In genomic region chr17:28599311-28600184, GRCh38 we compare ENCODE assay signal across 8 cellular contexts. TPM values are rescaled to one million over a fixed set of nuclear protein-coding genes. Genes with fewer than 3 reads are reported as not detected.
DNase-seq lines count a peak whose midpoint lies in the region; ATAC-seq, FAIRE-seq and TF ChIP-seq lines count a peak whose summit lies in the region.

No MANE protein-coding gene starts in this region.

- H3K4me3 Mint-ChIP-seq in T-helper 1 cell treated with Interleukin-12 subunit alpha and Interleukin-12 subunit beta and Interleukin-4 antibody, amounts not matched to agents 30 μg/mL and 1 μg/mL, for 36 hours, result peak overlapping the region; percentile 99

- H4K20me1 ChIP-seq in K562 (replicated peaks; ENCODE audit: control insufficient read depth, insufficient read depth, low read length), result no peaks in the 10 kb centered on the region

- no peaks in the 10 kb centered on the region for H3K27me3 ChIP-seq in K562 (ENCODE audit: control insufficient read depth in 2 of 2, insufficient read depth in 2 of 2, low read length in 2 of 2)
- H3K27me3 ChIP-seq in small intestine (ENCODE audit: control insufficient read depth in 2 of 2, insufficient read depth in 2 of 2, low read length in 2 of 2), result no peaks in the 10 kb centered on the region

- peaks cover 18% of the 10 kb centered on the region for H3K4me1 Mint-ChIP-seq in T-helper 1 cell treated with Interleukin-12 subunit alpha and Interleukin-12 subunit beta and Interleukin-4 antibody, amounts not matched to agents 30 μg/mL and 1 μg/mL, for 36 hours (ENCODE audit: low read depth)

- ATAC-seq in HG02623 (IDR thresholded peaks at IDR 0.05; ENCODE audit: unreplicated experiment) (peak; percentile 39), K562 (peak; percentile 77)

- in situ Hi-C loops in K562 (cut with MboI), result no loop called here

- no peaks in the 10 kb centered on the region for H3K9me3 ChIP-seq in K562 (replicated peaks; ENCODE audit: control insufficient read depth, insufficient read depth, low read depth, low read length)
- no peaks in the 10 kb centered on the region for H3K9me3 ChIP-seq in iPS-18c (ENCODE audit: control insufficient read depth, insufficient read depth, low read length)
- no peaks in the 10 kb centered on the region for H3K9me3 ChIP-seq in small intestine (ENCODE audit: control insufficient read depth, low read depth)

- TF ChIP-seq POLR2A in GM12892 (IDR thresholded peaks at IDR 0.05; ENCODE audit: low read depth, low read length), result no peak
- TF ChIP-seq POLR2A in K562 (conservative IDR thresholded peaks at IDR 0.05), result no peak

- POLR2A ChIA-PET in K562 (lab: Yijun Ruan, JAX), result interaction anchor here (0.6 to 15.9 kb wide), 15 partner anchors 11 to 587 kb away, joined by 3 to 274 read pairs (median 4); partner anchors contain the start of genes ALDOC, BLTP2, PIGS and RPL23A

- H3K9ac ChIP-seq in K562 (ENCODE audit: insufficient read depth in 1 of 2, low read depth in 2 of 2, low read length in 2 of 2), result peak overlapping the region; percentile 97 to 98

- peaks cover 8 to 16% of the 10 kb centered on the region in 2 experiments; a peak in 4 of 5 replicates for H3K4me1 ChIP-seq in K562 (replicated peaks in 1 of 2; ENCODE audit: control insufficient read depth in 2 of 2, insufficient read depth in 2 of 2, low read length in 2 of 2)
- peaks cover 0 to 6% of the 10 kb centered on the region in 2 donors for H3K4me1 ChIP-seq in small intestine (ENCODE audit: control insufficient read depth in 2 of 2, insufficient read depth in 1 of 2, low read depth in 1 of 2, low read length in 1 of 2)

- H3K27me3 Mint-ChIP-seq in T-helper 1 cell treated with Interleukin-12 subunit alpha and Interleukin-12 subunit beta and Interleukin-4 antibody, amounts not matched to agents 30 μg/mL and 1 μg/mL, for 36 hours (ENCODE audit: low read depth), result no peaks in the 10 kb centered on the region

- 4% methylated on average over 40 of the region's 40 CpGs for WGBS in K562 (ENCODE audit: insufficient coverage, low coverage, missing lambda C conversion rate)
- WGBS in small intestine, 3 donors, result 9 to 13% (median 10%) methylated on average over 40 of the region's 40 CpGs

- TF ChIP-seq EP300 in K562 (IDR thresholded peaks at IDR 0.05; ENCODE audit: low read length), result no peak

- DNase-seq in GM12892 (ENCODE audit: insufficient read length) (peak; percentile 42), NCI-H1092 (lab: John Stamatoyannopoulos, UW) (peak; percentile 49), K562 (ENCODE audit: extremely low read depth in 1 of 4, low spot score in 3 of 4) (peak; percentile 45 to 87 (median 61)), small intestine (peak; percentile 69), ureter (ENCODE audit: low spot score) (no peak)

- TF ChIP-seq RAD21 in K562 (CRISPR knock-in tag; conservative IDR thresholded peaks at IDR 0.05 in 1 of 2, IDR thresholded peaks at IDR 0.05 in 1 of 2), result no peak; a peak in 1 of 4 replicates

- H3K36me3 ChIP-seq in K562 (ENCODE audit: control insufficient read depth, insufficient read depth, low read length) (peaks cover 28% of the 10 kb centered on the region), small intestine (ENCODE audit: control insufficient read depth in 2 of 2, insufficient read depth in 2 of 2, low read length in 2 of 2) (no peaks in the 10 kb centered on the region)

- intact Hi-C loops in K562 (cut with micrococcal nuclease), result loop anchor here (2.0 to 10.0 kb wide), 4 partner anchors 29 to 328 kb away; partner anchors contain the start of genes DHRS13, NEK8, PIGS and TLCD1

- peak overlapping the region; percentile 98 for H3K27ac Mint-ChIP-seq in T-helper 1 cell treated with Interleukin-12 subunit alpha and Interleukin-12 subunit beta and Interleukin-4 antibody, amounts not matched to agents 30 μg/mL and 1 μg/mL, for 36 hours

- no peak for TF ChIP-seq CTCF in K562 (IDR thresholded peaks at IDR 0.05 in 2 of 3, conservative IDR thresholded peaks at IDR 0.05 in 1 of 3; ENCODE audit: insufficient read depth in 2 of 3, low read depth in 1 of 3, low read length in 3 of 3)

- peak overlapping the region; percentile 88 for H3K27ac ChIP-seq in K562 (ENCODE audit: extremely low read depth, low read depth, low read length)
- H3K27ac ChIP-seq in small intestine (ENCODE audit: low read depth in 1 of 2, low read length in 1 of 2), result peak overlapping the region; percentile 99

- no peaks in the 10 kb centered on the region for H3K9me3 Mint-ChIP-seq in T-helper 1 cell treated with Interleukin-12 subunit alpha and Interleukin-12 subunit beta and Interleukin-4 antibody, amounts not matched to agents 30 μg/mL and 1 μg/mL, for 36 hours

- BruUV-seq in K562 (replicated peaks; lab: Mats Ljungman, UMichigan), result TSS peak; percentile 88

- peaks cover 10% of the 10 kb centered on the region for H3K36me3 Mint-ChIP-seq in T-helper 1 cell treated with Interleukin-12 subunit alpha and Interleukin-12 subunit beta and Interleukin-4 antibody, amounts not matched to agents 30 μg/mL and 1 μg/mL, for 36 hours (ENCODE audit: low read depth)

- H3K9me1 ChIP-seq in K562 (ENCODE audit: control insufficient read depth, insufficient read depth, low read length), result no peaks in the 10 kb centered on the region

- H3K79me2 ChIP-seq in K562 (ENCODE audit: control insufficient read depth, insufficient read depth, low read length), result peaks cover 22% of the 10 kb centered on the region

- CTCF ChIA-PET in K562 (lab: Yijun Ruan, JAX; ENCODE audit: low intra/inter-chr PET ratio), result no interaction called here

- FAIRE-seq in GM12892 (lab: Jason Lieb, UNC) (peak; percentile 56), K562 (lab: Jason Lieb, UNC) (peak; percentile 89), small intestine (lab: Jason Lieb, UNC) (no peak)

- peak overlapping the region; percentile 92 for H2AFZ ChIP-seq in K562 (ENCODE audit: low read depth, low read length)

- H3K4me2 ChIP-seq in K562 (ENCODE audit: insufficient read depth, low read length), result peak overlapping the region; percentile 90

- H3K4me3 ChIP-seq in K562, result peak overlapping the region; percentile 81
- peak overlapping the region; percentile 99 for H3K4me3 ChIP-seq in iPS-18c (ENCODE audit: insufficient read depth, low read depth, low read length)
- peak overlapping the region; percentile 63 to 68 for H3K4me3 ChIP-seq in small intestine (ENCODE audit: low read depth in 1 of 2, low read length in 2 of 2)

RNA-seq across cellular contexts. Expression of gene SPAG5, which starts 0.7 kb away (rescaled TPM):
- polyA plus RNA-seq in GM12892 (2012; ENCODE audit: missing spikeins), result 54.7 TPM
- 517 and 585 TPM in 2 replicates for total RNA-seq in K562 (2011; cell fraction: chromatin; rRNA removed; ENCODE audit: low replicate concordance)
- 336 and 355 TPM in 2 replicates for total RNA-seq in K562 (2011; cell fraction: nucleolus; rRNA removed)
- total RNA-seq in K562 (2011; cell fraction: nucleoplasm; rRNA removed), result 269 and 327 TPM in 2 replicates
- total RNA-seq in K562 (2014; rRNA removed), result 124 and 144 TPM in 2 replicates
- 149 and 151 TPM in 2 replicates for total RNA-seq in K562 (2014; rRNA removed; fragmentation: Illumina TruSeq; extraction: Trizol)
- 151 and 156 TPM in 2 replicates for total RNA-seq in K562 (2015; rRNA removed; fragmentation: Illumina TruSeq; extraction: Trizol)
- total RNA-seq in K562 (2021), result 134 and 143 TPM in 2 replicates
- 192 and 229 TPM in 2 replicates for polyA plus RNA-seq in K562 (2011; rRNA removed)
- 91.5 and 98.4 TPM in 2 replicates for polyA plus RNA-seq in K562 (2011; cell fraction: cytosol; rRNA removed)
- 797 and 863 TPM in 2 replicates for polyA plus RNA-seq in K562 (2011; cell fraction: nucleus; rRNA removed)
- polyA plus RNA-seq in K562 (2012), result 120 and 153 TPM in 2 replicates
- polyA plus RNA-seq in K562 (2014; fragmentation: Illumina TruSeq; extraction: Trizol), result 133 and 140 TPM in 2 replicates
- 100 to 1,000 TPM in 1 of 2 experiments, 10 to 100 TPM in 1; 94.4 to 286 TPM for polyA plus RNA-seq in K562 (2014; fragmentation: Nextera tagmentation; extraction: Ambion mirVana)
- polyA plus RNA-seq in K562 (2014; rRNA removed), result 143 and 157 TPM in 2 replicates
- polyA minus RNA-seq in K562 (2011; rRNA and poly(A)+ RNA removed), result 178 and 188 TPM in 2 replicates
- polyA minus RNA-seq in K562 (2011; cell fraction: cytosol; rRNA and poly(A)+ RNA removed), result 74.0 and 98.5 TPM in 2 replicates
- polyA minus RNA-seq in K562 (2011; cell fraction: nucleus; rRNA and poly(A)+ RNA removed), result 244 and 330 TPM in 2 replicates
- polyA plus RNA-seq in small intestine, result 10 to 100 TPM; 20.3 to 37.3 (median 33.5) TPM
- 8.5 TPM for total RNA-seq in ureter

RNA-seq across cellular contexts. Expression of gene RSKR, which starts 14.4 kb away (rescaled TPM):
- polyA plus RNA-seq in GM12892 (2012; ENCODE audit: missing spikeins), result 15.9 TPM
- total RNA-seq in K562 (2011; cell fraction: chromatin; rRNA removed; ENCODE audit: low replicate concordance), result 428 and 683 TPM in 2 replicates
- 235 and 256 TPM in 2 replicates for total RNA-seq in K562 (2011; cell fraction: nucleolus; rRNA removed)
- 327 and 411 TPM in 2 replicates for total RNA-seq in K562 (2011; cell fraction: nucleoplasm; rRNA removed)
- 10.3 and 12.2 TPM in 2 replicates for total RNA-seq in K562 (2014; rRNA removed)
- total RNA-seq in K562 (2014; rRNA removed; fragmentation: Illumina TruSeq; extraction: Trizol), result 14.3 and 17.2 TPM in 2 replicates
- 13.6 and 16.2 TPM in 2 replicates for total RNA-seq in K562 (2015; rRNA removed; fragmentation: Illumina TruSeq; extraction: Trizol)
- total RNA-seq in K562 (2021), result 25.0 and 25.8 TPM in 2 replicates
- 42.2 and 42.3 TPM in 2 replicates for polyA plus RNA-seq in K562 (2011; rRNA removed)
- polyA plus RNA-seq in K562 (2011; cell fraction: cytosol; rRNA removed), result 22.3 and 26.9 TPM in 2 replicates
- polyA plus RNA-seq in K562 (2011; cell fraction: nucleus; rRNA removed), result 234 and 292 TPM in 2 replicates
- 12.2 and 29.3 TPM in 2 replicates for polyA plus RNA-seq in K562 (2012)
- polyA plus RNA-seq in K562 (2014; fragmentation: Illumina TruSeq; extraction: Trizol), result 19.3 and 21.9 TPM in 2 replicates
- polyA plus RNA-seq in K562 (2014; fragmentation: Nextera tagmentation; extraction: Ambion mirVana), result 1 to 10 TPM; 1.4 to 4.0 TPM
- 26.6 and 26.7 TPM in 2 replicates for polyA plus RNA-seq in K562 (2014; rRNA removed)
- 30.2 and 31.0 TPM in 2 replicates for polyA minus RNA-seq in K562 (2011; rRNA and poly(A)+ RNA removed)
- 9.1 and 14.2 TPM in 2 replicates for polyA minus RNA-seq in K562 (2011; cell fraction: cytosol; rRNA and poly(A)+ RNA removed)
- polyA minus RNA-seq in K562 (2011; cell fraction: nucleus; rRNA and poly(A)+ RNA removed), result 67.0 and 69.4 TPM in 2 replicates
- polyA plus RNA-seq in small intestine, result 1 to 10 TPM in 1 of 3 donors, under 1 TPM in 2; 0.22 to 3.3 (median 0.54) TPM
- 27.5 TPM for total RNA-seq in ureter

RNA-seq across cellular contexts. Expression of gene ALDOC, which starts 22.9 kb away (rescaled TPM):
- 296 TPM for polyA plus RNA-seq in GM12892 (2012; ENCODE audit: missing spikeins)
- total RNA-seq in K562 (2011; cell fraction: chromatin; rRNA removed; ENCODE audit: low replicate concordance), result 193 and 319 TPM in 2 replicates
- 209 and 250 TPM in 2 replicates for total RNA-seq in K562 (2011; cell fraction: nucleolus; rRNA removed)
- 213 and 242 TPM in 2 replicates for total RNA-seq in K562 (2011; cell fraction: nucleoplasm; rRNA removed)
- 93.5 and 102 TPM in 2 replicates for total RNA-seq in K562 (2014; rRNA removed)
- 52.0 and 64.1 TPM in 2 replicates for total RNA-seq in K562 (2014; rRNA removed; fragmentation: Illumina TruSeq; extraction: Trizol)
- 42.8 and 43.2 TPM in 2 replicates for total RNA-seq in K562 (2015; rRNA removed; fragmentation: Illumina TruSeq; extraction: Trizol)
- total RNA-seq in K562 (2021), result 69.8 and 74.2 TPM in 2 replicates
- polyA plus RNA-seq in K562 (2011; rRNA removed), result 263 and 354 TPM in 2 replicates
- polyA plus RNA-seq in K562 (2011; cell fraction: cytosol; rRNA removed), result 404 and 465 TPM in 2 replicates
- polyA plus RNA-seq in K562 (2011; cell fraction: nucleus; rRNA removed), result 420 and 425 TPM in 2 replicates
- polyA plus RNA-seq in K562 (2012), result 119 and 134 TPM in 2 replicates
- 110 and 122 TPM in 2 replicates for polyA plus RNA-seq in K562 (2014; fragmentation: Illumina TruSeq; extraction: Trizol)
- polyA plus RNA-seq in K562 (2014; fragmentation: Nextera tagmentation; extraction: Ambion mirVana), result 100 to 1,000 TPM in 1 of 2 experiments, 10 to 100 TPM in 1; 93.5 to 124 TPM
- polyA plus RNA-seq in K562 (2014; rRNA removed), result 99.2 and 113 TPM in 2 replicates
- polyA minus RNA-seq in K562 (2011; rRNA and poly(A)+ RNA removed), result 264 and 310 TPM in 2 replicates
- 143 and 155 TPM in 2 replicates for polyA minus RNA-seq in K562 (2011; cell fraction: cytosol; rRNA and poly(A)+ RNA removed)
- polyA minus RNA-seq in K562 (2011; cell fraction: nucleus; rRNA and poly(A)+ RNA removed), result 82.8 and 138 TPM in 2 replicates
- 10 to 100 TPM; 27.6 to 85.0 (median 37.8) TPM for polyA plus RNA-seq in small intestine
- 15.7 TPM for total RNA-seq in ureter

RNA-seq across cellular contexts. Expression of gene PIGS, which starts 28.2 kb away (rescaled TPM):
- polyA plus RNA-seq in GM12892 (2012; ENCODE audit: missing spikeins), result 56.2 TPM
- total RNA-seq in K562 (2011; cell fraction: chromatin; rRNA removed; ENCODE audit: low replicate concordance), result 166 and 297 TPM in 2 replicates
- 236 and 239 TPM in 2 replicates for total RNA-seq in K562 (2011; cell fraction: nucleolus; rRNA removed)
- 231 and 242 TPM in 2 replicates for total RNA-seq in K562 (2011; cell fraction: nucleoplasm; rRNA removed)
- total RNA-seq in K562 (2014; rRNA removed) (55.1 and 86.9 TPM in 2 replicates), K562 (2014; rRNA removed; fragmentation: Illumina TruSeq; extraction: Trizol) (52.5 and 57.6 TPM in 2 replicates), K562 (2015; rRNA removed; fragmentation: Illumina TruSeq; extraction: Trizol) (51.5 and 55.3 TPM in 2 replicates), K562 (2021) (109 and 114 TPM in 2 replicates), ureter (52.9 TPM)
- polyA plus RNA-seq in K562 (2011; rRNA removed) (64.4 and 76.9 TPM in 2 replicates), K562 (2014; fragmentation: Illumina TruSeq; extraction: Trizol) (138 TPM in 2 replicates), K562 (2014; fragmentation: Nextera tagmentation; extraction: Ambion mirVana) (10 to 100 TPM; 47.5 to 55.8 TPM), K562 (2014; rRNA removed) (68.4 and 68.7 TPM in 2 replicates), small intestine (10 to 100 TPM; 24.8 to 51.0 (median 28.6) TPM)
- 69.3 and 115 TPM in 2 replicates for polyA plus RNA-seq in K562 (2011; cell fraction: cytosol; rRNA removed)
- polyA plus RNA-seq in K562 (2011; cell fraction: nucleus; rRNA removed), result 101 and 179 TPM in 2 replicates
- 112 and 132 TPM in 2 replicates for polyA plus RNA-seq in K562 (2012)
- 29.4 and 51.4 TPM in 2 replicates for polyA minus RNA-seq in K562 (2011; rRNA and poly(A)+ RNA removed)
- polyA minus RNA-seq in K562 (2011; cell fraction: cytosol; rRNA and poly(A)+ RNA removed), result 27.1 and 48.7 TPM in 2 replicates
- polyA minus RNA-seq in K562 (2011; cell fraction: nucleus; rRNA and poly(A)+ RNA removed), result 32.1 and 40.7 TPM in 2 replicates

RNA-seq across cellular contexts. Expression of gene BLTP2, which starts 45.4 kb away (rescaled TPM):
- 49.1 TPM for polyA plus RNA-seq in GM12892 (2012; ENCODE audit: missing spikeins)
- total RNA-seq in K562 (2011; cell fraction: chromatin; rRNA removed; ENCODE audit: low replicate concordance), result 1,192 and 1,565 TPM in 2 replicates
- total RNA-seq in K562 (2011; cell fraction: nucleolus; rRNA removed), result 590 and 652 TPM in 2 replicates
- 661 and 810 TPM in 2 replicates for total RNA-seq in K562 (2011; cell fraction: nucleoplasm; rRNA removed)
- total RNA-seq in K562 (2014; rRNA removed), result 103 and 174 TPM in 2 replicates
- 115 and 124 TPM in 2 replicates for total RNA-seq in K562 (2014; rRNA removed; fragmentation: Illumina TruSeq; extraction: Trizol)
- total RNA-seq in K562 (2015; rRNA removed; fragmentation: Illumina TruSeq; extraction: Trizol), result 122 and 126 TPM in 2 replicates
- total RNA-seq in K562 (2021), result 163 TPM in 2 replicates
- polyA plus RNA-seq in K562 (2011; rRNA removed), result 135 and 174 TPM in 2 replicates
- polyA plus RNA-seq in K562 (2011; cell fraction: cytosol; rRNA removed), result 91.6 and 169 TPM in 2 replicates
- 325 and 481 TPM in 2 replicates for polyA plus RNA-seq in K562 (2011; cell fraction: nucleus; rRNA removed)
- 72.8 and 84.2 TPM in 2 replicates for polyA plus RNA-seq in K562 (2012)
- polyA plus RNA-seq in K562 (2014; fragmentation: Illumina TruSeq; extraction: Trizol), result 102 and 105 TPM in 2 replicates
- 10 to 100 TPM; 14.7 to 34.3 TPM for polyA plus RNA-seq in K562 (2014; fragmentation: Nextera tagmentation; extraction: Ambion mirVana)
- 89.0 and 91.2 TPM in 2 replicates for polyA plus RNA-seq in K562 (2014; rRNA removed)
- 299 and 507 TPM in 2 replicates for polyA minus RNA-seq in K562 (2011; rRNA and poly(A)+ RNA removed)
- 123 and 216 TPM in 2 replicates for polyA minus RNA-seq in K562 (2011; cell fraction: cytosol; rRNA and poly(A)+ RNA removed)
- polyA minus RNA-seq in K562 (2011; cell fraction: nucleus; rRNA and poly(A)+ RNA removed), result 254 and 272 TPM in 2 replicates
- polyA plus RNA-seq in small intestine, result 10 to 100 TPM; 15.7 to 41.6 (median 19.5) TPM
- 210 TPM for total RNA-seq in ureter

Comparison
In these comparisons a context has a peak if more than half of its experiments do, and no peak if none do; other contexts are left out.
1. RNA of gene SPAG5, which starts 0.7 kb away (total RNA-seq): 124 to 585 TPM in K562; 8.5 TPM in ureter (single experiment); every median in the first group is over 10 times any median in the second.
2. Peak in every context shown above with its lines, with median percentiles within 50 percentile points of each other: H3K4me3 ChIP-seq.